36 cellular contexts compared by ENCODE assay signal in the genomic region with DNA sequence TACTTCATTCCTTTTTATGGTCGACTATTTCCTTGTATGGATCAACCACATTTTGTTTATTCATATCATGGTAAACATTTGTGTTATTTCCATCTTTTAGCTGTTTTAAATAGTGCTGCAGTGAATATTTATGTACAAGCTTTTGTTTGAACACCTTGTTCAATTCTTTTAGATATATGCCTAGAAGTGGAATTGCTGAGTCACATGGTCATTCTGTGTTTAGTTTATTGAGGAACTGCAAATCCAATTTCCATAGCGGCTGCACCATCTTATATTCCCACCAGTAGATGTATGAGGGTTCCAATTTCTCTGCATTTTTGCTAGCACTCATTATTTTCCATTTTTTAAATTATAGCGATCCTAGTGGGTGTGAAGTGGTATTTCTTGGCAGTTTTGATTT.
"Had no signal": no experiment of that assay in that cellular context is flagged by ENCODE, and none has a peak within 500 bp of the region (broad histone marks: within the 10 kb centered on the region; RNA-seq: fewer than 3 reads in every experiment).

No MANE protein-coding gene starts in this region.

- H3K27me3 Mint-ChIP-seq: activated B cell treated with CpG ODN at 0.5 μM for 24 hours; activated CD4-positive, alpha-beta memory T cell treated with anti-CD3 and anti-CD28 coated beads for 36 hours; activated CD4-positive, alpha-beta T cell treated with anti-CD3 and anti-CD28 coated beads for 36 hours; activated CD4-positive, alpha-beta T cell treated with anti-CD3 and anti-CD28 coated beads, Interleukin-2, amount 10 ng/mL, durations not matched to agents 24 days and 14 days; activated CD8-positive, alpha-beta memory T cell treated with anti-CD3 and anti-CD28 coated beads, Interleukin-2, amount 10 ng/mL, durations not matched to agents 7 days and 5 days; activated naive CD4-positive, alpha-beta T cell treated with anti-CD3 and anti-CD28 coated beads, Interleukin-2, amount 50 U/mL, for 24 hours; activated naive CD8-positive, alpha-beta T cell treated with anti-CD3 and anti-CD28 coated beads for 36 hours; activated naive CD8-positive, alpha-beta T cell treated with anti-CD3 and anti-CD28 coated beads, Interleukin-2, amount 50 U/mL, for 24 hours; effector memory CD8-positive, alpha-beta T cell had no signal

- H3K4me3 ChIP-seq: adrenal gland, body of pancreas, esophagus muscularis mucosa, gastrocnemius medialis, heart left ventricle had no signal

- H3K4me1 ChIP-seq: adrenal gland, body of pancreas, esophagus muscularis mucosa, gastrocnemius medialis, heart left ventricle had no signal

- FAIRE-seq: colon had no signal

- H3K4me3 Mint-ChIP-seq: activated B cell treated with CpG ODN at 0.5 μM for 24 hours; activated CD4-positive, alpha-beta memory T cell treated with anti-CD3 and anti-CD28 coated beads for 36 hours; activated CD4-positive, alpha-beta T cell treated with anti-CD3 and anti-CD28 coated beads for 36 hours; activated CD4-positive, alpha-beta T cell treated with anti-CD3 and anti-CD28 coated beads, Interleukin-2, amount 10 ng/mL, durations not matched to agents 24 days and 14 days; activated CD8-positive, alpha-beta memory T cell treated with anti-CD3 and anti-CD28 coated beads, Interleukin-2, amount 10 ng/mL, durations not matched to agents 7 days and 5 days; activated CD8-positive, alpha-beta T cell treated with anti-CD3 and anti-CD28 coated beads, Interleukin-2, amount 10 ng/mL, durations not matched to agents 7 days and 5 days; activated naive CD4-positive, alpha-beta T cell treated with anti-CD3 and anti-CD28 coated beads for 36 hours; activated naive CD4-positive, alpha-beta T cell treated with anti-CD3 and anti-CD28 coated beads, Interleukin-2, amount 50 U/mL, for 24 hours; activated naive CD8-positive, alpha-beta T cell treated with anti-CD3 and anti-CD28 coated beads for 36 hours; activated naive CD8-positive, alpha-beta T cell treated with anti-CD3 and anti-CD28 coated beads, Interleukin-2, amount 50 U/mL, for 24 hours; activated T-helper 1 cell treated with anti-CD3 and anti-CD28 coated beads, Interleukin-12 subunit alpha, Interleukin-12 subunit beta, Interleukin-2, Interleukin-4 antibody, amounts not matched to agents 30 ng/mL and 10 ng/mL and 1 ng/mL, durations not matched to agents 14 hours and 24 hours and 36 hours; effector memory CD8-positive, alpha-beta T cell; T-helper 2 cell treated with Interferon-gamma antibody and Interleukin-4, amounts not matched to agents 5 μg/mL and 100 μg/mL, for 36 hours had no signal

- H3K27ac Mint-ChIP-seq: activated B cell treated with CpG ODN at 0.5 μM for 24 hours; activated CD4-positive, alpha-beta memory T cell treated with anti-CD3 and anti-CD28 coated beads for 36 hours; activated CD4-positive, alpha-beta T cell treated with anti-CD3 and anti-CD28 coated beads for 36 hours; activated CD4-positive, alpha-beta T cell treated with anti-CD3 and anti-CD28 coated beads, Interleukin-2, amount 10 ng/mL, durations not matched to agents 24 days and 14 days; activated CD8-positive, alpha-beta memory T cell treated with anti-CD3 and anti-CD28 coated beads, Interleukin-2, amount 10 ng/mL, durations not matched to agents 7 days and 5 days; activated CD8-positive, alpha-beta T cell treated with anti-CD3 and anti-CD28 coated beads, Interleukin-2, amount 10 ng/mL, durations not matched to agents 7 days and 5 days; activated naive CD4-positive, alpha-beta T cell treated with anti-CD3 and anti-CD28 coated beads for 36 hours; activated naive CD8-positive, alpha-beta T cell treated with anti-CD3 and anti-CD28 coated beads for 36 hours; activated naive CD8-positive, alpha-beta T cell treated with anti-CD3 and anti-CD28 coated beads, Interleukin-2, amount 50 U/mL, for 24 hours; activated T-helper 1 cell treated with anti-CD3 and anti-CD28 coated beads, Interleukin-12 subunit alpha, Interleukin-12 subunit beta, Interleukin-2, Interleukin-4 antibody, amounts not matched to agents 30 ng/mL and 10 ng/mL and 1 ng/mL, durations not matched to agents 14 hours and 24 hours and 36 hours; activated T-helper 2 cell treated with anti-CD3 and anti-CD28 coated beads, Interferon-gamma antibody, Interleukin-2, Interleukin-4, amounts not matched to agents 10 μg/mL and 5 μg/mL and 100 μg/mL, durations not matched to agents 14 hours and 24 hours and 36 hours; T-helper 2 cell treated with Interferon-gamma antibody and Interleukin-4, amounts not matched to agents 5 μg/mL and 100 μg/mL, for 36 hours had no signal

- H3K4me1 Mint-ChIP-seq: activated B cell treated with CpG ODN at 0.5 μM for 24 hours; activated CD4-positive, alpha-beta T cell treated with anti-CD3 and anti-CD28 coated beads for 36 hours; activated CD8-positive, alpha-beta memory T cell treated with anti-CD3 and anti-CD28 coated beads, Interleukin-2, amount 10 ng/mL, durations not matched to agents 7 days and 5 days; activated naive CD4-positive, alpha-beta T cell treated with anti-CD3 and anti-CD28 coated beads, Interleukin-2, amount 50 U/mL, for 24 hours; activated naive CD8-positive, alpha-beta T cell treated with anti-CD3 and anti-CD28 coated beads for 36 hours; activated naive CD8-positive, alpha-beta T cell treated with anti-CD3 and anti-CD28 coated beads, Interleukin-2, amount 50 U/mL, for 24 hours had no signal

- H3K9me3 ChIP-seq: adrenal gland, body of pancreas, esophagus muscularis mucosa, gastrocnemius medialis, heart left ventricle had no signal

- ATAC-seq: activated CD4-positive, alpha-beta T cell treated with anti-CD3 and anti-CD28 coated beads for 36 hours; activated CD4-positive, CD25-positive, alpha-beta regulatory T cell treated with anti-CD3 and anti-CD28 coated beads, Interleukin-2, amount 50 U/mL, for 24 hours; activated CD8-positive, alpha-beta memory T cell treated with anti-CD3 and anti-CD28 coated beads, Interleukin-2, amount 10 ng/mL, durations not matched to agents 7 days and 5 days; activated CD8-positive, alpha-beta T cell treated with anti-CD3 and anti-CD28 coated beads, Interleukin-2, amount 10 ng/mL, durations not matched to agents 7 days and 5 days; activated naive CD8-positive, alpha-beta T cell treated with anti-CD3 and anti-CD28 coated beads, Interleukin-2, amount 50 U/mL, for 24 hours; body of pancreas; effector memory CD8-positive, alpha-beta T cell; foreskin keratinocyte; gastrocnemius medialis; heart left ventricle had no signal

- H3K9me3 Mint-ChIP-seq: activated B cell treated with CpG ODN at 0.5 μM for 24 hours; activated CD4-positive, alpha-beta memory T cell treated with anti-CD3 and anti-CD28 coated beads for 36 hours; activated CD4-positive, alpha-beta T cell treated with anti-CD3 and anti-CD28 coated beads, Interleukin-2, amount 10 ng/mL, durations not matched to agents 24 days and 14 days; activated naive CD4-positive, alpha-beta T cell treated with anti-CD3 and anti-CD28 coated beads for 36 hours; activated naive CD4-positive, alpha-beta T cell treated with anti-CD3 and anti-CD28 coated beads, Interleukin-2, amount 50 U/mL, for 24 hours; activated naive CD8-positive, alpha-beta T cell treated with anti-CD3 and anti-CD28 coated beads for 36 hours; activated naive CD8-positive, alpha-beta T cell treated with anti-CD3 and anti-CD28 coated beads, Interleukin-2, amount 50 U/mL, for 24 hours; activated T-helper 1 cell treated with anti-CD3 and anti-CD28 coated beads, Interleukin-12 subunit alpha, Interleukin-12 subunit beta, Interleukin-2, Interleukin-4 antibody, amounts not matched to agents 30 ng/mL and 10 ng/mL and 1 ng/mL, durations not matched to agents 14 hours and 24 hours and 36 hours; activated T-helper 2 cell treated with anti-CD3 and anti-CD28 coated beads, Interferon-gamma antibody, Interleukin-2, Interleukin-4, amounts not matched to agents 10 μg/mL and 5 μg/mL and 100 μg/mL, durations not matched to agents 14 hours and 24 hours and 36 hours; effector memory CD8-positive, alpha-beta T cell; T-helper 2 cell treated with Interferon-gamma antibody and Interleukin-4, amounts not matched to agents 5 μg/mL and 100 μg/mL, for 36 hours had no signal

- DNase-seq: activated B cell treated with CpG ODN at 0.5 μM for 24 hours; activated CD4-positive, alpha-beta memory T cell treated with anti-CD3 and anti-CD28 coated beads for 36 hours; activated CD4-positive, alpha-beta T cell treated with anti-CD3 and anti-CD28 coated beads for 36 hours; activated CD4-positive, alpha-beta T cell treated with anti-CD3 and anti-CD28 coated beads, Interleukin-2, amount 10 ng/mL, durations not matched to agents 24 days and 14 days; activated CD8-positive, alpha-beta memory T cell treated with anti-CD3 and anti-CD28 coated beads, Interleukin-2, amount 10 ng/mL, durations not matched to agents 7 days and 5 days; activated CD8-positive, alpha-beta memory T cell treated with anti-CD3 and anti-CD28 coated beads, Interleukin-2, amount 50 U/mL, for 4 hours; activated CD8-positive, alpha-beta T cell treated with anti-CD3 and anti-CD28 coated beads, Interleukin-2, amount 10 ng/mL, durations not matched to agents 7 days and 5 days; activated effector memory CD4-positive, alpha-beta T cell treated with anti-CD3 and anti-CD28 coated beads, Interleukin-2, amount 50 U/mL, for 16 hours; activated naive CD4-positive, alpha-beta T cell treated with anti-CD3 and anti-CD28 coated beads for 36 hours; activated naive CD8-positive, alpha-beta T cell treated with anti-CD3 and anti-CD28 coated beads for 36 hours; activated naive CD8-positive, alpha-beta T cell treated with anti-CD3 and anti-CD28 coated beads, Interleukin-2, amount 50 U/mL, for 24 hours; activated T-cell treated with anti-CD3 and anti-CD28 coated beads, Interleukin-2, amount 50 U/mL, for 1 hour; activated T-cell treated with anti-CD3 and anti-CD28 coated beads, Interleukin-2, amount 50 U/mL, for 48 hours; adrenal gland; amygdala; aorta; body of pancreas; caudate nucleus; cortex of kidney; dermis blood vessel endothelial cell; effector CD4-positive, alpha-beta T cell; effector memory CD8-positive, alpha-beta T cell; erythroblast; foreskin keratinocyte; gastrocnemius medialis; glutamatergic neuron; heart left ventricle; T1000; WERI-Rb-1 had no signal

- H3K27me3 ChIP-seq: adrenal gland, body of pancreas, esophagus muscularis mucosa, foreskin keratinocyte, gastrocnemius medialis, heart left ventricle had no signal

- H3K27ac ChIP-seq: adrenal gland, body of pancreas, esophagus muscularis mucosa, foreskin keratinocyte, gastrocnemius medialis, heart left ventricle, WERI-Rb-1 had no signal
